In genomic region chr6:21595265-21595950, GRCh38 we compare ENCODE assay signal across 8 cellular contexts. TPM values are rescaled to one million over a fixed set of nuclear protein-coding genes. Genes with fewer than 3 reads are reported as not detected.
A peak's percentile ranks its signal among the peaks of the same experiment; 100 is the strongest.
DNase-seq lines count a peak whose midpoint lies in the region; ATAC-seq, FAIRE-seq and TF ChIP-seq lines count a peak whose summit lies in the region.

No MANE protein-coding gene starts in this region.

- TF ChIP-seq CTCF in upper lobe of right lung (IDR thresholded peaks at IDR 0.05) = no peak

- H3K9me3 ChIP-seq in mononuclear cell (ENCODE audit: low read depth, low read length) (no peaks in the 10 kb centered on the region), upper lobe of right lung (no peaks in the 10 kb centered on the region)

- H3K4me1 ChIP-seq in mononuclear cell (ENCODE audit: insufficient read depth, low read length) = peaks cover 43% of the 10 kb centered on the region
- H3K4me1 ChIP-seq in upper lobe of right lung = peaks cover 8% of the 10 kb centered on the region

- peak overlapping the region; percentile 84 for H3K27ac Mint-ChIP-seq in T-helper 1 cell treated with Interleukin-12 subunit alpha and Interleukin-12 subunit beta and Interleukin-4 antibody, amounts not matched to agents 30 μg/mL and 1 μg/mL, for 36 hours
- H3K27ac Mint-ChIP-seq in effector memory CD8-positive, alpha-beta T cell = peak overlapping the region; percentile 76 to 92

- FAIRE-seq in HTR-8/SVneo (lab: Jason Lieb, UNC) = no peak

- peaks cover 23% of the 10 kb centered on the region for H3K27me3 ChIP-seq in mononuclear cell (ENCODE audit: insufficient read depth, low read length)
- no peaks in the 10 kb centered on the region for H3K27me3 ChIP-seq in upper lobe of right lung

- peak overlapping the region; percentile 57 for H3K4me3 ChIP-seq in mononuclear cell (ENCODE audit: low read length)
- peak overlapping the region; percentile 75 for H3K4me3 ChIP-seq in upper lobe of right lung

- H3K27ac ChIP-seq in upper lobe of right lung = peak overlapping the region; percentile 87

- DNase-seq in activated naive CD4-positive, alpha-beta T cell treated with Interleukin-2 at 50 U/mL for 16 hours = peak; percentile 22
- DNase-seq in activated naive CD4-positive, alpha-beta T cell (lab: John Stamatoyannopoulos, UW) = no peak
- DNase-seq in effector memory CD8-positive, alpha-beta T cell = peak in 1 of 3 experiments; percentile 5
- peak; percentile 77 for DNase-seq in upper lobe of right lung
- DNase-seq in HTR-8/SVneo (ENCODE audit: insufficient read length, low spot score) = no peak

- intact Hi-C loops in upper lobe of right lung (cut with DNase I) = no loop called here

- peaks cover 56% of the 10 kb centered on the region for H3K27me3 Mint-ChIP-seq in T-helper 1 cell treated with Interleukin-12 subunit alpha and Interleukin-12 subunit beta and Interleukin-4 antibody, amounts not matched to agents 30 μg/mL and 1 μg/mL, for 36 hours (ENCODE audit: low read depth)
- peaks cover 27 to 50% of the 10 kb centered on the region in 2 donors for H3K27me3 Mint-ChIP-seq in effector memory CD8-positive, alpha-beta T cell

- H3K4me1 Mint-ChIP-seq in T-helper 1 cell treated with Interleukin-12 subunit alpha and Interleukin-12 subunit beta and Interleukin-4 antibody, amounts not matched to agents 30 μg/mL and 1 μg/mL, for 36 hours (ENCODE audit: low read depth) = peaks cover 20% of the 10 kb centered on the region
- peaks cover 13 to 22% of the 10 kb centered on the region in 2 donors for H3K4me1 Mint-ChIP-seq in effector memory CD8-positive, alpha-beta T cell (ENCODE audit: low read depth in 2 of 2)

- no peaks in the 10 kb centered on the region for H3K9me3 Mint-ChIP-seq in T-helper 1 cell treated with Interleukin-12 subunit alpha and Interleukin-12 subunit beta and Interleukin-4 antibody, amounts not matched to agents 30 μg/mL and 1 μg/mL, for 36 hours
- no peaks in the 10 kb centered on the region for H3K9me3 Mint-ChIP-seq in effector memory CD8-positive, alpha-beta T cell

- H3K4me3 Mint-ChIP-seq in T-helper 1 cell treated with Interleukin-12 subunit alpha and Interleukin-12 subunit beta and Interleukin-4 antibody, amounts not matched to agents 30 μg/mL and 1 μg/mL, for 36 hours = peak overlapping the region; percentile 90
- H3K4me3 Mint-ChIP-seq in effector memory CD8-positive, alpha-beta T cell = peak overlapping the region in 1 of 2 donors; percentile 92

- no peaks in the 10 kb centered on the region for H3K36me3 ChIP-seq in upper lobe of right lung

- ATAC-seq in HG02973 (IDR thresholded peaks at IDR 0.05; ENCODE audit: unreplicated experiment) = peak; percentile 22
- peak; percentile 22 for ATAC-seq in effector memory CD8-positive, alpha-beta T cell (replicated peaks)
- ATAC-seq in upper lobe of right lung = peak; percentile 24

- H3K36me3 Mint-ChIP-seq in T-helper 1 cell treated with Interleukin-12 subunit alpha and Interleukin-12 subunit beta and Interleukin-4 antibody, amounts not matched to agents 30 μg/mL and 1 μg/mL, for 36 hours (ENCODE audit: low read depth) = peaks cover 4% of the 10 kb centered on the region
- H3K36me3 Mint-ChIP-seq in effector memory CD8-positive, alpha-beta T cell (ENCODE audit: insufficient read depth) = peaks cover 11% of the 10 kb centered on the region

RNA-seq across cellular contexts. Expression of gene SOX4, which starts 1.9 kb away (rescaled TPM):
- total RNA-seq in mononuclear cell (16.5 TPM), upper lobe of right lung (20.0 TPM)

Comparison
In these comparisons a context has a peak if more than half of its experiments do, and no peak if none do; other contexts are left out.
1. DNase-seq: peak in activated naive CD4-positive, alpha-beta T cell treated with Interleukin-2 at 50 U/mL for 16 hours (single experiment) and upper lobe of right lung (single experiment); none in activated naive CD4-positive, alpha-beta T cell (0 of 4) and HTR-8/SVneo (single experiment).
2. Peak in every context shown above with its lines, with median percentiles within 50 percentile points of each other: ATAC-seq.